ENCODE assay signal across 1 cellular context in the genomic region with DNA sequence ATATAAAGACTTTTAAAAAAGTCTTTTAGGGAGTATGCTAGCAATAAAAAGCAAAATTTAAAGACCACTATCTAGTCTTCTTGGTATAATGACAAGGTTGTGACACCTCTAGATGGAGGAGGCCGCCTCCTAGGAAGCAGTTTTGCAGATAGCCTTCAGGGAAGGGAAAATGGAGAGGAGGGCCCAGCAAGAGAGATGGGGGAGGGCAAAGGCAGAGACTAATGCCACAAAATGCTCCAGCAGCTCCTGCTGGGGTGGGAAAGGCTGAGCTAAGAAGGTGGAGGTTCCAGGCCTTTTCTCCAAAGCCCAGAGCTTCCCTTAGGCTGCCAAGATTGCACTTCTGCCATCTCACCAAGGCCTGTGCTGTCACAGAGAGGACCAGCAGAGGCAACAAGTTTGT.
TF ChIP-seq lines count a peak whose summit lies in the region.

No MANE protein-coding gene starts in this region.

TF ChIP-seq in GM23338, 12 proteins besides CTCF, POLR2A, EP300 and RAD21:
- no peak for TF ChIP-seq EZH2phosphoT487 (IDR thresholded peaks at IDR 0.05; ENCODE audit: unreplicated experiment)
- TF ChIP-seq ZNF114 (CRISPR knock-in tag; IDR thresholded peaks at IDR 0.05) = no peak
- no peak for TF ChIP-seq ZNF462 (CRISPR knock-in tag; IDR thresholded peaks at IDR 0.05)
- no peak for TF ChIP-seq POLR2AphosphoS5 (IDR thresholded peaks at IDR 0.05; ENCODE audit: low read depth)
- TF ChIP-seq, protein P1, sequence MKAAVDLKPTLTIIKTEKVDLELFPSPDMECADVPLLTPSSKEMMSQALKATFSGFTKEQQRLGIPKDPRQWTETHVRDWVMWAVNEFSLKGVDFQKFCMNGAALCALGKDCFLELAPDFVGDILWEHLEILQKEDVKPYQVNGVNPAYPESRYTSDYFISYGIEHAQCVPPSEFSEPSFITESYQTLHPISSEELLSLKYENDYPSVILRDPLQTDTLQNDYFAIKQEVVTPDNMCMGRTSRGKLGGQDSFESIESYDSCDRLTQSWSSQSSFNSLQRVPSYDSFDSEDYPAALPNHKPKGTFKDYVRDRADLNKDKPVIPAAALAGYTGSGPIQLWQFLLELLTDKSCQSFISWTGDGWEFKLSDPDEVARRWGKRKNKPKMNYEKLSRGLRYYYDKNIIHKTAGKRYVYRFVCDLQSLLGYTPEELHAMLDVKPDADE (IDR thresholded peaks at IDR 0.05) = no peak
- TF ChIP-seq EZH2 (IDR thresholded peaks at IDR 0.05; ENCODE audit: low read depth, unreplicated experiment) = no peak
